In genomic region chr10:49300140-49300974, GRCh38 we compare ENCODE assay signal across 12 cellular contexts. TPM values are rescaled to one million over a fixed set of nuclear protein-coding genes. Genes with fewer than 3 reads are reported as not detected.
DNase-seq lines count a peak whose midpoint lies in the region; ATAC-seq and TF ChIP-seq lines count a peak whose summit lies in the region.
"Had no signal": no experiment of that assay in that cellular context is flagged by ENCODE, and none has a peak within 500 bp of the region (broad histone marks: within the 10 kb centered on the region; RNA-seq: fewer than 3 reads in every experiment).

No MANE protein-coding gene starts in this region.

- CTCF ChIA-PET in OCI-LY7 (lab: Charles Lee; ENCODE audit: unreplicated experiment) = no interaction called here

- 62% methylated on average over 5 of the region's 6 CpGs for WGBS in right lobe of liver (ENCODE audit: insufficient coverage, low coverage, low lambda C conversion rate, missing lambda C conversion rate)

- H3K4me3 ChIP-seq in OCI-LY7 (ENCODE audit: low read depth, low read length, poor library complexity, severe bottlenecking) (peak overlapping the region; percentile 20), right lobe of liver (no peak overlapping the region)
- H3K4me3 ChIP-seq: thoracic aorta had no signal

- H3K4me1 ChIP-seq in OCI-LY7 (ENCODE audit: insufficient read depth, low read length, poor library complexity, severe bottlenecking) (peaks cover 17% of the 10 kb centered on the region), right lobe of liver (no peaks in the 10 kb centered on the region)

- no peaks in the 10 kb centered on the region for H3K9me2 ChIP-seq in OCI-LY7 (ENCODE audit: insufficient read depth, low read length)

- H4K20me1 ChIP-seq in OCI-LY7 (ENCODE audit: insufficient read depth, low read length) = no peaks in the 10 kb centered on the region

- H3K27ac ChIP-seq in OCI-LY7 (ENCODE audit: low read depth, low read length, poor library complexity, severe bottlenecking) = peak overlapping the region; percentile 34
- no peak overlapping the region for H3K27ac ChIP-seq in right lobe of liver

- BruUV-seq in OCI-LY7 (replicated peaks; lab: Mats Ljungman, UMichigan) = no TSS peak

- TF ChIP-seq CTCF in OCI-LY7 (conservative IDR thresholded peaks at IDR 0.05; ENCODE audit: low read length) (no peak), right lobe of liver (IDR thresholded peaks at IDR 0.05) (no peak)

- DNase-seq in OCI-LY7 (ENCODE audit: low spot score) = peak; percentile 32
- no peak for DNase-seq in right lobe of liver
- no peak for DNase-seq in kidney glomerular epithelial cell (lab: John Stamatoyannopoulos, UW)
- DNase-seq in DMS79 treated with DMSO at 0.1 percent for 48 hours (lab: John Stamatoyannopoulos, UW) = no peak
- DNase-seq in cerebellar nuclear complex (lab: John Stamatoyannopoulos, UW) = no peak
- DNase-seq in NCI-H82 (lab: John Stamatoyannopoulos, UW) = no peak

- H3K79me2 ChIP-seq in OCI-LY7 (ENCODE audit: insufficient read depth, low read depth, low read length) = no peaks in the 10 kb centered on the region

- intact Hi-C loops in OCI-LY7 (cut with micrococcal nuclease; ENCODE audit: unreplicated experiment) (no loop called here), right lobe of liver (cut with DNase I) (no loop called here)

- no peak for TF ChIP-seq POLR2A in right lobe of liver (IDR thresholded peaks at IDR 0.05)

- POLR2A ChIA-PET in OCI-LY7 (lab: Charles Lee) = interaction anchor here (0.7 kb wide), 2 partner anchors 15 to 118 kb away, joined by 3 read pairs; no protein-coding TSS in a partner anchor

- H3K9me3 ChIP-seq in OCI-LY7 (ENCODE audit: low read length) (no peaks in the 10 kb centered on the region), right lobe of liver (no peaks in the 10 kb centered on the region)
- H3K9me3 ChIP-seq: thoracic aorta had no signal

- ATAC-seq in GM18907 (IDR thresholded peaks at IDR 0.05; ENCODE audit: unreplicated experiment) (peak; percentile 86), HG02798 (IDR thresholded peaks at IDR 0.05; ENCODE audit: poor library complexity, unreplicated experiment) (peak; percentile 85), right lobe of liver (peak; percentile 55 to 78 (median 72))
- ATAC-seq: activated naive CD4-positive, alpha-beta T cell treated with anti-CD3 and anti-CD28 coated beads, Interleukin-2, amount 50 U/mL, for 72 hours had no signal

- peak overlapping the region; percentile 57 for H3K4me2 ChIP-seq in OCI-LY7 (ENCODE audit: low read length)

- H2AFZ ChIP-seq in OCI-LY7 (ENCODE audit: low read length) = peak overlapping the region; percentile 84; the same call in 1 of the 2 replicates

- H3K36me3 ChIP-seq in OCI-LY7 (ENCODE audit: insufficient read depth, low read length) (no peaks in the 10 kb centered on the region), right lobe of liver (no peaks in the 10 kb centered on the region)
- H3K36me3 ChIP-seq: thoracic aorta had no signal

- no peaks in the 10 kb centered on the region for H3K27me3 ChIP-seq in right lobe of liver

RNA-seq across cellular contexts. Expression of gene C10orf71, which starts 1.4 kb away (rescaled TPM):
- total RNA-seq in OCI-LY7 (2014; rRNA removed; shearing (Covaris generic)) = 0.03 and 0.06 TPM in 2 replicates
- total RNA-seq in OCI-LY7 (2022) (0.08 and 0.24 TPM in 2 replicates), right lobe of liver (under 1 TPM in 2 of 6 experiments, not detected in 4; 0.04 to 0.12 TPM)
- total RNA-seq: activated naive CD4-positive, alpha-beta T cell treated with anti-CD3 and anti-CD28 coated beads, Interleukin-2, amount 50 U/mL, for 72 hours; glomerular endothelial cell; RPMI7951 had no signal
